Comparison of ENCODE assay signal across 23 cellular contexts in genomic region chr2:95284886-95285541, GRCh38. TPM values are rescaled to one million over a fixed set of nuclear protein-coding genes. Genes with fewer than 3 reads are reported as not detected.
"Had no signal": no experiment of that assay in that cellular context is flagged by ENCODE, and none has a peak within 500 bp of the region (broad histone marks: within the 10 kb centered on the region; RNA-seq: fewer than 3 reads in every experiment).

No MANE protein-coding gene starts in this region.

- DNase-seq: activated CD4-positive, alpha-beta T cell treated with anti-CD3 and anti-CD28 coated beads for 1 hour; activated CD4-positive, alpha-beta T cell treated with anti-CD3 and anti-CD28 coated beads, Interleukin-2, amount 50 U/mL, for 48 hours; activated naive CD8-positive, alpha-beta T cell treated with anti-CD3 and anti-CD28 coated beads, Interleukin-2, amount 50 U/mL, for 24 hours; activated T-cell treated with anti-CD3 and anti-CD28 coated beads for 4 hours; anterior cingulate cortex; caudate nucleus; dorsolateral prefrontal cortex; foreskin keratinocyte; hippocampal formation; kidney; mucosa of descending colon; naive B cell; ovary; stimulated activated CD4-positive, alpha-beta T cell treated with anti-CD3 and anti-CD28 coated beads, Interleukin-4, amount 100 ng/mL, for 4 hours; T1000; testis had no signal

- ATAC-seq: activated naive CD8-positive, alpha-beta T cell treated with anti-CD3 and anti-CD28 coated beads, Interleukin-2, amount 50 U/mL, for 24 hours; foreskin keratinocyte; left lung; mucosa of descending colon; sciatic nerve; stimulated activated memory B cell treated with anti-CD40 and anti-IgM and Interleukin-4, amounts not matched to agents 10 μg/mL and 1 μg/mL and 100 μg/mL, for 72 hours had no signal

- H3K36me3 ChIP-seq: left lung, neural progenitor cell, ovary, upper lobe of left lung had no signal

- H3K4me3 ChIP-seq: dorsolateral prefrontal cortex, left lung, mucosa of descending colon, neural progenitor cell, ovary, testis, upper lobe of left lung had no signal

- H3K27ac ChIP-seq: dorsolateral prefrontal cortex, foreskin keratinocyte, left lung, neural progenitor cell, ovary, testis, upper lobe of left lung, VCaP had no signal

- H3K27me3 ChIP-seq: dorsolateral prefrontal cortex, foreskin keratinocyte, left lung, neural progenitor cell, ovary, testis, upper lobe of left lung had no signal

- H3K9me3 ChIP-seq: left lung, mucosa of descending colon, ovary, testis, upper lobe of left lung had no signal

- H3K4me1 ChIP-seq: foreskin keratinocyte, left lung, neural progenitor cell, testis, upper lobe of left lung had no signal

RNA-seq across cellular contexts. Expression of gene KCNIP3, which starts 12.1 kb away (rescaled TPM):
- total RNA-seq: T-helper 1 cell treated with Interleukin-12 subunit alpha and Interleukin-12 subunit beta and Interleukin-4 antibody, amounts not matched to agents 30 ng/mL and 1 ng/mL, for 36 hours had no signal
